ENCODE assay signal across 24 cellular contexts in the genomic region with DNA sequence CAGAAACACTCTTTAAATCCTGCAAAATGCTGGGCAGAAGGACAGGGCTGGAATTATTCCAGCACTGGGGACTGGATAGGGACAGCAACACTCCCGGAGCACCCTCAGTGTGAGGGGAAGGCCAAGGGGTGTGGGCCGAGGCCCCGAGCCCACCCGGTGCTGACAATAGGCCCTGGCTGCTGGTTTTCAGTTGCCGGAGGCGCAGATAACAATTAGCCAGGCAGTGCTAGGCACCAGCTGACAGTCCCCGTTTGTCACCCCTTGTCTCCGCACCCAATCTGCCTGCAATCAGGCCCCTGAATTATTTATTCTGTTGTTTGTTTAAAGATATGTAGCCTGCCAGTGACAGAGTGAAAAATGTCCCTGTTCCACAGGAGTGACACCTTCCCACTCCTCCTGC.
DNase-seq lines count a peak whose midpoint lies in the region; ATAC-seq, FAIRE-seq and TF ChIP-seq lines count a peak whose summit lies in the region.
"Had no signal": no experiment of that assay in that cellular context is flagged by ENCODE, and none has a peak within 500 bp of the region (broad histone marks: within the 10 kb centered on the region; RNA-seq: fewer than 3 reads in every experiment).

No MANE protein-coding gene starts in this region.

- in situ Hi-C loops in GM13976 (cut with MboI; ENCODE audit: low sequenced_read_pairs, unreplicated experiment), result no loop called here

- H3K27me3 ChIP-seq in endocrine pancreas (ENCODE audit: control insufficient read depth, insufficient read depth, low read length), result no peaks in the 10 kb centered on the region
- H3K27me3 ChIP-seq in pancreas, result no peaks in the 10 kb centered on the region
- H3K27me3 ChIP-seq: thyroid gland, uterus had no signal

- H3K4me1 Mint-ChIP-seq in Calu3 (ENCODE audit: low read depth, unreplicated experiment), result peaks cover 9% of the 10 kb centered on the region
- H3K4me1 Mint-ChIP-seq: activated CD4-positive, alpha-beta T cell treated with anti-CD3 and anti-CD28 coated beads, Interleukin-2, amount 10 ng/mL, durations not matched to agents 7 days and 5 days; activated naive CD8-positive, alpha-beta T cell treated with anti-CD3 and anti-CD28 coated beads, Interleukin-2, amount 10 ng/mL, durations not matched to agents 7 days and 5 days had no signal

- H3K9me3 ChIP-seq in endocrine pancreas (ENCODE audit: control insufficient read depth, low read length) (no peaks in the 10 kb centered on the region), pancreas (no peaks in the 10 kb centered on the region)
- H3K9me3 ChIP-seq: left lung, SJCRH30, thyroid gland, uterus had no signal

- intact Hi-C loops in Calu3 (cut with micrococcal nuclease; ENCODE audit: unreplicated experiment), result loop anchor here (5.0 kb wide), 2 partner anchors 174 to 314 kb away; partner anchors contain the start of gene UQCC2
- intact Hi-C loops in pancreas (cut with DNase I), result loop anchor here in 1 of 3 donors (5.0 kb wide), 1 partner anchor 254 kb away; no protein-coding TSS in a partner anchor

- H3K27ac ChIP-seq in pancreas, result no peak overlapping the region
- H3K27ac ChIP-seq: left lung, SJCRH30, thyroid gland, uterus had no signal

- H3K27me3 Mint-ChIP-seq in Calu3 (ENCODE audit: unreplicated experiment), result peaks cover 81% of the 10 kb centered on the region
- H3K27me3 Mint-ChIP-seq: activated naive CD8-positive, alpha-beta T cell treated with anti-CD3 and anti-CD28 coated beads, Interleukin-2, amount 10 ng/mL, durations not matched to agents 7 days and 5 days had no signal

- no TSS peak for BruUV-seq in Calu3 (replicated peaks; lab: Mats Ljungman, UMichigan)

- ATAC-seq in pancreas, result peak in 3 of 4 donors; percentile 37 to 49 (median 45)
- ATAC-seq: activated T-cell treated with anti-CD3 and anti-CD28 coated beads, Interleukin-2, amount 50 U/mL, for 4 hours; left lung had no signal

- H3K9me3 Mint-ChIP-seq in Calu3 (ENCODE audit: low read depth, unreplicated experiment), result no peaks in the 10 kb centered on the region
- H3K9me3 Mint-ChIP-seq: activated CD4-positive, alpha-beta T cell treated with anti-CD3 and anti-CD28 coated beads, Interleukin-2, amount 10 ng/mL, durations not matched to agents 7 days and 5 days; activated naive CD8-positive, alpha-beta T cell treated with anti-CD3 and anti-CD28 coated beads, Interleukin-2, amount 10 ng/mL, durations not matched to agents 7 days and 5 days; activated T-cell treated with anti-CD3 and anti-CD28 coated beads, Interleukin-2, amount 50 U/mL, for 4 hours had no signal

- H3K4me3 ChIP-seq in endocrine pancreas (ENCODE audit: control insufficient read depth, insufficient read depth, low read length) (no peak overlapping the region), pancreas (no peak overlapping the region)
- H3K4me3 ChIP-seq: left lung, SJCRH30, thyroid gland, uterus had no signal

- FAIRE-seq in pancreas (lab: Jason Lieb, UNC), result no peak

- no peak overlapping the region for H3K27ac Mint-ChIP-seq in Calu3 (ENCODE audit: unreplicated experiment)
- H3K27ac Mint-ChIP-seq: activated CD4-positive, alpha-beta T cell treated with anti-CD3 and anti-CD28 coated beads, Interleukin-2, amount 10 ng/mL, durations not matched to agents 7 days and 5 days; activated naive CD8-positive, alpha-beta T cell treated with anti-CD3 and anti-CD28 coated beads, Interleukin-2, amount 10 ng/mL, durations not matched to agents 7 days and 5 days had no signal

- peak overlapping the region; percentile 11 for H3K9ac ChIP-seq in endocrine pancreas (ENCODE audit: control insufficient read depth, insufficient read depth, low read length)

- WGBS in pancreas, 2 donors, result 16 to 25% methylated on average over 8 of the region's 8 CpGs

- TF ChIP-seq CTCF in Calu3 (IDR thresholded peaks at IDR 0.05; ENCODE audit: unreplicated experiment) (peak; percentile 6), pancreas (IDR thresholded peaks at IDR 0.05) (no peak), GM10248 (IDR thresholded peaks at IDR 0.05; ENCODE audit: control extremely low read depth, extremely low read depth, low read depth, missing control alignments) (no peak), GM13976 (IDR thresholded peaks at IDR 0.05; ENCODE audit: borderline replicate concordance, control extremely low read depth, extremely low read depth, insufficient read depth, missing control alignments) (no peak)

- DNase-seq in Calu3 (no peak), NCI-H1694 treated with DMSO at 0.1 percent for 48 hours (lab: John Stamatoyannopoulos, UW) (peak; percentile 34), pancreas (no peak), GM10248 (ENCODE audit: extremely low spot score) (no peak), NCI-H2107 treated with DMSO at 0.1 percent for 48 hours (lab: John Stamatoyannopoulos, UW; ENCODE audit: unreplicated experiment) (no peak), GM13976 (ENCODE audit: low spot score) (no peak)
- DNase-seq: ACHN; activated CD4-positive, alpha-beta T cell treated with anti-CD3 and anti-CD28 coated beads, Interleukin-2, amount 10 ng/mL, durations not matched to agents 7 days and 5 days; activated gamma-delta T cell treated with Interleukin-2 at 50 U/mL for 16 hours; activated naive CD8-positive, alpha-beta T cell treated with anti-CD3 and anti-CD28 coated beads, Interleukin-2, amount 10 ng/mL, durations not matched to agents 7 days and 5 days; activated T-cell treated with anti-CD3 and anti-CD28 coated beads, Interleukin-2, amount 50 U/mL, for 4 hours; central memory CD4-positive, alpha-beta T cell; cortex of kidney; effector memory CD4-positive, alpha-beta T cell; erythroblast; H7; left lung; NCI-H2029 treated with DMSO at 0.1 percent for 48 hours; NCI-H774; stimulated activated CD4-positive, alpha-beta T cell treated with anti-CD3 and anti-CD28 coated beads, Interleukin-4, amount 100 ng/mL, for 24 hours; thyroid gland; uterus had no signal

- H3K36me3 Mint-ChIP-seq in Calu3 (ENCODE audit: insufficient read depth, unreplicated experiment), result no peaks in the 10 kb centered on the region
- H3K36me3 Mint-ChIP-seq: activated naive CD8-positive, alpha-beta T cell treated with anti-CD3 and anti-CD28 coated beads, Interleukin-2, amount 10 ng/mL, durations not matched to agents 7 days and 5 days had no signal

- H3K36me3 ChIP-seq in endocrine pancreas (ENCODE audit: control insufficient read depth, insufficient read depth, low read length) (no peaks in the 10 kb centered on the region), pancreas (no peaks in the 10 kb centered on the region)
- H3K36me3 ChIP-seq: left lung, SJCRH30, thyroid gland, uterus had no signal

- POLR2A ChIA-PET in GM10248 (lab: Yijun Ruan, JAX), result no interaction called here

- H3K4me3 Mint-ChIP-seq in Calu3 (ENCODE audit: low read depth, unreplicated experiment), result no peak overlapping the region
- H3K4me3 Mint-ChIP-seq: activated CD4-positive, alpha-beta T cell treated with anti-CD3 and anti-CD28 coated beads, Interleukin-2, amount 10 ng/mL, durations not matched to agents 7 days and 5 days; activated naive CD8-positive, alpha-beta T cell treated with anti-CD3 and anti-CD28 coated beads, Interleukin-2, amount 10 ng/mL, durations not matched to agents 7 days and 5 days; activated T-cell treated with anti-CD3 and anti-CD28 coated beads, Interleukin-2, amount 50 U/mL, for 4 hours had no signal

- CTCF ChIA-PET in Calu3 (lab: Charles Lee), result interaction anchor here (0.5 to 1.3 kb wide), 4 partner anchors 22 to 244 kb away, joined by 3 read pairs; no protein-coding TSS in a partner anchor
- CTCF ChIA-PET in GM10248 (lab: Yijun Ruan, JAX), result interaction anchor here (0.9 to 4.3 kb wide), 2 partner anchors 9 to 254 kb away, joined by 4 to 80 read pairs; no protein-coding TSS in a partner anchor

- H3K4me1 ChIP-seq in endocrine pancreas (ENCODE audit: control insufficient read depth, insufficient read depth, low read length) (no peaks in the 10 kb centered on the region), pancreas (no peaks in the 10 kb centered on the region)
- H3K4me1 ChIP-seq: left lung, SJCRH30, thyroid gland, uterus had no signal
